In genomic region chr7:83546586-83546985, GRCh38 we compare ENCODE assay signal across 28 cellular contexts.
A peak's percentile ranks its signal among the peaks of the same experiment; 100 is the strongest.
DNase-seq lines count a peak whose midpoint lies in the region; ATAC-seq and TF ChIP-seq lines count a peak whose summit lies in the region.
"Had no signal": no experiment of that assay in that cellular context is flagged by ENCODE, and none has a peak within 500 bp of the region (broad histone marks: within the 10 kb centered on the region; RNA-seq: fewer than 3 reads in every experiment).

No MANE protein-coding gene starts in this region.

- H3K36me3 ChIP-seq in smooth muscle cell (ENCODE audit: low read depth): no peaks in the 10 kb centered on the region
- H3K36me3 ChIP-seq: adrenal gland, cardiac muscle cell, spleen, suprapubic skin, uterus, WERI-Rb-1 had no signal

- no peak overlapping the region for H3K4me2 ChIP-seq in smooth muscle cell

- H4K20me1 ChIP-seq in smooth muscle cell (ENCODE audit: low read depth): no peaks in the 10 kb centered on the region

- no peak overlapping the region for H3K27ac ChIP-seq in smooth muscle cell (ENCODE audit: low read depth)
- H3K27ac ChIP-seq: adrenal gland, cardiac muscle cell, SK-N-MC, spleen, suprapubic skin, uterus, WERI-Rb-1 had no signal

- H3K4me1 ChIP-seq in smooth muscle cell (ENCODE audit: low read depth): no peaks in the 10 kb centered on the region
- H3K4me1 ChIP-seq: adrenal gland, spleen had no signal

- no peak overlapping the region for H2AFZ ChIP-seq in smooth muscle cell (ENCODE audit: low read depth)

- no peaks in the 10 kb centered on the region for H3K9me3 ChIP-seq in smooth muscle cell (replicated peaks; ENCODE audit: low read depth)
- H3K9me3 ChIP-seq: adrenal gland, spleen, suprapubic skin, uterus had no signal

- 30% methylated on average over 2 of the region's 2 CpGs for WGBS in smooth muscle cell (ENCODE audit: low lambda C conversion rate)

- H3K27me3 ChIP-seq in smooth muscle cell (ENCODE audit: low read depth): no peaks in the 10 kb centered on the region
- H3K27me3 ChIP-seq: adrenal gland, cardiac muscle cell, spleen, suprapubic skin, uterus had no signal

- ATAC-seq in SK-N-SH treated with all-trans-retinoic acid at 6 μM for 48 hours: no peak
- no peak for ATAC-seq in GM18502 (IDR thresholded peaks at IDR 0.05; ENCODE audit: poor library complexity, unreplicated experiment)
- no peak for ATAC-seq in GM18519 (IDR thresholded peaks at IDR 0.05; ENCODE audit: low FRiP score, unreplicated experiment)
- ATAC-seq: K562; left ventricle myocardium superior; naive thymus-derived CD8-positive, alpha-beta T cell; stimulated activated naive B cell treated with anti-CD40 and anti-IgM and Interleukin-4, amounts not matched to agents 10 μg/mL and 1 μg/mL and 100 μg/mL, for 72 hours had no signal

- no peak overlapping the region for H3K9ac ChIP-seq in smooth muscle cell (ENCODE audit: low read depth)

- H3K79me2 ChIP-seq in smooth muscle cell (ENCODE audit: low read depth): no peaks in the 10 kb centered on the region

- peak; percentile 73 for DNase-seq in HCEC 1CT
- peak; percentile 42 for DNase-seq in fibroblast of gingiva (ENCODE audit: low read depth)
- peak; percentile 15 for DNase-seq in skeletal muscle cell (ENCODE audit: low read depth)
- DNase-seq in smooth muscle cell (lab: John Stamatoyannopoulos, UW; ENCODE audit: unreplicated experiment): no peak
- DNase-seq: activated CD4-positive, alpha-beta T cell treated with anti-CD3 and anti-CD28 coated beads, Interleukin-2, amount 10 ng/mL, durations not matched to agents 24 days and 14 days; activated naive CD4-positive, alpha-beta T cell; activated T-cell treated with anti-CD3 and anti-CD28 coated beads, Interleukin-2, amount 50 U/mL, for 48 hours; adrenal gland; cortex of kidney; endodermal cell; left ventricle myocardium superior; naive thymus-derived CD8-positive, alpha-beta T cell; NCI-H1417 treated with DMSO at 0.1 percent for 48 hours; NCI-H524; retina; RPMI8226; spleen; stimulated activated CD4-positive, alpha-beta T cell treated with anti-CD3 and anti-CD28 coated beads, Interleukin-4, amount 100 ng/mL, for 24 hours; stimulated activated naive B cell treated with anti-CD40 and anti-IgM and Interleukin-4, amounts not matched to agents 10 μg/mL and 1 μg/mL and 100 μg/mL, for 72 hours; uterus; WERI-Rb-1 had no signal

- no peaks in the 10 kb centered on the region for H3F3A ChIP-seq in smooth muscle cell (ENCODE audit: low read depth)

- H3K4me3 ChIP-seq in skeletal muscle cell (ENCODE audit: low read depth, low read length): no peak overlapping the region
- no peak overlapping the region for H3K4me3 ChIP-seq in smooth muscle cell
- H3K4me3 ChIP-seq: adrenal gland, cardiac muscle cell, K562, SK-N-MC, spleen, suprapubic skin, uterus had no signal

- no peak for TF ChIP-seq CTCF in smooth muscle cell (IDR thresholded peaks at IDR 0.05; ENCODE audit: borderline replicate concordance, insufficient read depth, poor library complexity, severe bottlenecking)

TF ChIP-seq in SK-N-SH treated with all-trans-retinoic acid at 6 μM for 48 hours, 23 proteins besides CTCF, POLR2A, EP300 and RAD21:
- TF ChIP-seq CSDC2 (CRISPR knock-in tag; IDR thresholded peaks at IDR 0.05) (no peak), ISL1 (CRISPR knock-in tag; IDR thresholded peaks at IDR 0.05) (peak; percentile 59)
